Comparison of ENCODE assay signal across 15 cellular contexts in the genomic region with DNA sequence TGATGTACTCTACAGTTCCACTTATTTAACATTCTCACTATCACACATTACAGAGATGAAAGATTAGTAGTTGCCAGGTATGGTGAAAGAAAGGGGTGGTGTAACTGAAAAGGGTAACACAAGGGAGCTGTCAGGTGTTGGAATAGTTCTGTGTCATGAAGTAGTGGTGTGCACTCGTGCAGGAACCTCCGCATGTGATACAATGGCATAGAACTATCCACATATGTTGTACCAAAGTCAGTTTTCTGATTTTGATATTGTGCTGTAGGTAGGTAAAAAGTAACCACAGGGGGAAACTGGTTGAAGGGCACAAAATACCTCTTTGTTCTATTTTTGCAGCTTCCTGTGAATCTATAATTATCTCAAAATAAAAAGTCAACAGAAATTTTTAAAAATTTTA.
"Had no signal": no experiment of that assay in that cellular context is flagged by ENCODE, and none has a peak within 500 bp of the region (broad histone marks: within the 10 kb centered on the region; RNA-seq: fewer than 3 reads in every experiment).

No MANE protein-coding gene starts in this region.

- H3K27ac ChIP-seq: cardiac muscle cell, lower lobe of right lung, neutrophil had no signal

- H3K4me3 Mint-ChIP-seq: activated CD8-positive, alpha-beta memory T cell treated with anti-CD3 and anti-CD28 coated beads, Interleukin-2, amount 10 ng/mL, durations not matched to agents 7 days and 5 days; activated T-cell treated with anti-CD3 and anti-CD28 coated beads, Interleukin-2, amount 50 U/mL, for 24 hours; natural killer cell had no signal

- H3K27ac Mint-ChIP-seq: activated CD8-positive, alpha-beta memory T cell treated with anti-CD3 and anti-CD28 coated beads, Interleukin-2, amount 10 ng/mL, durations not matched to agents 7 days and 5 days; activated T-cell treated with anti-CD3 and anti-CD28 coated beads, Interleukin-2, amount 50 U/mL, for 24 hours; natural killer cell had no signal

- H3K36me3 ChIP-seq: cardiac muscle cell, lower lobe of right lung, neutrophil had no signal

- H3K4me1 Mint-ChIP-seq: natural killer cell had no signal

- H3K4me3 ChIP-seq: cardiac muscle cell, lower lobe of right lung had no signal

- ATAC-seq: activated CD4-positive, CD25-positive, alpha-beta regulatory T cell treated with anti-CD3 and anti-CD28 coated beads, Interleukin-2, amount 50 U/mL, for 24 hours; activated CD8-positive, alpha-beta memory T cell treated with anti-CD3 and anti-CD28 coated beads, Interleukin-2, amount 10 ng/mL, durations not matched to agents 7 days and 5 days; esophagus mucosa; left colon; lower lobe of right lung; natural killer cell had no signal

- H3K4me1 ChIP-seq: lower lobe of right lung had no signal

- DNase-seq: activated CD8-positive, alpha-beta memory T cell treated with anti-CD3 and anti-CD28 coated beads, Interleukin-2, amount 10 ng/mL, durations not matched to agents 7 days and 5 days; activated effector memory CD4-positive, alpha-beta T cell treated with Interleukin-2 at 50 U/mL for 16 hours; activated naive CD4-positive, alpha-beta T cell treated with anti-CD3 and anti-CD28 coated beads, Interleukin-2, amount 50 U/mL, for 16 hours; activated T-cell treated with anti-CD3 and anti-CD28 coated beads, Interleukin-2, amount 50 U/mL, for 24 hours; left colon; lower lobe of right lung; natural killer cell; retina; stimulated activated CD4-positive, alpha-beta T cell treated with anti-CD3 and anti-CD28 coated beads, Interleukin-2, amount 100 ng/mL, for 48 hours; T-helper 9 cell; trophoblast cell had no signal

- H3K27me3 ChIP-seq: cardiac muscle cell had no signal

- H3K9me3 ChIP-seq: lower lobe of right lung, neutrophil had no signal
